ENCODE assay signal across 8 cellular contexts in the genomic region with DNA sequence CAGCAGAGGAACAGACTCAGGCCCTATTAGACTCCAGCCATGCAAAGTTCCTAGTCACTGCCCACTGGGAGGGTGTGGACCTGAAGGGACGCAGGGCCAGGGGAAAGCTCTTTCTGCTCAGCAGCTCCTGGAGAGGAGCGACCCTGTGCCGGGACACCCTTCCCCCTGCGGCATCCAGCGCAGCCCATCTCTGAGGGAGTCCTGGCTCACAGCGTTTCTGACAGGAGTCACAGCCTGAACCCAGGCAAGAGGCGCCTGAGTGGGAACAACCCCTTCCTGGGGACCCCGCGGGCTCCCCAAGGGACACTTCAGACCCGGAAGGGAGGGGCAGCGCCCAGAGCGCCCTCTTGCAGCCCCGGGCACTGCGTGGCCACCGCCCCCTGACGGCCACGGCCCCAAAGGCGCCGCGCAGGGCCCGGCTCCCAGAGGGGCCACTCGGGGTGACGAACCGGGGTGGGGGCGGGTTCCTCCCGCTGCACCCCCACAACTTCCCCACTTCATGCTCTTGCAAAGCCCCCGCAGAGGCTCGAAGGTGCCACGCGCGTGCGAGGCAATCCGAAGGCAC. TPM values are rescaled to one million over a fixed set of nuclear protein-coding genes. Genes with fewer than 3 reads are reported as not detected.
A peak's percentile ranks its signal among the peaks of the same experiment; 100 is the strongest.
DNase-seq lines count a peak whose midpoint lies in the region; ATAC-seq and TF ChIP-seq lines count a peak whose summit lies in the region.

No MANE protein-coding gene starts in this region.

- peaks cover 11% of the 10 kb centered on the region for H3K36me3 Mint-ChIP-seq in T-helper 2 cell treated with Interferon-gamma antibody and Interleukin-4, amounts not matched to agents 5 μg/mL and 100 μg/mL, for 36 hours (ENCODE audit: low read depth)
- peaks cover 63% of the 10 kb centered on the region for H3K36me3 Mint-ChIP-seq in dendritic cell treated with granulocyte-macrophage colony-stimulating factor and Interleukin-4, amounts not matched to agents 40 ng/mL and 50 ng/mL, for 4 days (ENCODE audit: low read depth)

- peak overlapping the region; percentile 82 for H3K4me3 Mint-ChIP-seq in T-helper 2 cell treated with Interferon-gamma antibody and Interleukin-4, amounts not matched to agents 5 μg/mL and 100 μg/mL, for 36 hours
- H3K4me3 Mint-ChIP-seq in dendritic cell treated with granulocyte-macrophage colony-stimulating factor and Interleukin-4, amounts not matched to agents 40 ng/mL and 50 ng/mL, for 4 days, result peak overlapping the region; percentile 84

- peaks cover 22 to 70% (median 52%) of the 10 kb centered on the region in 4 donors for H3K4me1 ChIP-seq in liver (ENCODE audit: control insufficient read depth in 4 of 4, insufficient read depth in 4 of 4, low read length in 3 of 4)

- whole genome bisulfite sequencing in liver, result 3% methylated on average over 33 of the region's 33 CpGs

- in situ Hi-C loops in GM13976 (cut with MboI; ENCODE audit: low sequenced_read_pairs, unreplicated experiment), result no loop called here

- POLR2A ChIA-PET in AG04450 (lab: Yijun Ruan, JAX), result interaction anchor here (0.6 to 2.2 kb wide), 2 partner anchors 65 to 90 kb away, joined by 3 to 7 read pairs; partner anchors contain the start of gene TPD52L2

- no peak for DNase-seq in AG04450 (ENCODE audit: low read depth, low spot score)
- DNase-seq in GM13976 (ENCODE audit: low spot score), result peak; percentile 77
- peak; percentile 51 for DNase-seq in T-helper 2 cell treated with Interferon-gamma antibody and Interleukin-4, amounts not matched to agents 5 μg/mL and 100 μg/mL, for 36 hours (ENCODE audit: low spot score)
- peak in 35 of 49 donors; percentile 20 to 75 (median 57) for DNase-seq in substantia nigra (lab: John Stamatoyannopoulos, UW)
- no peak for DNase-seq in COLO829 (ENCODE audit: low spot score)

- H3K27ac Mint-ChIP-seq in T-helper 2 cell treated with Interferon-gamma antibody and Interleukin-4, amounts not matched to agents 5 μg/mL and 100 μg/mL, for 36 hours, result no peak overlapping the region
- peak overlapping the region; percentile 84 for H3K27ac Mint-ChIP-seq in dendritic cell treated with granulocyte-macrophage colony-stimulating factor and Interleukin-4, amounts not matched to agents 40 ng/mL and 50 ng/mL, for 4 days

- H3K9me3 Mint-ChIP-seq in T-helper 2 cell treated with Interferon-gamma antibody and Interleukin-4, amounts not matched to agents 5 μg/mL and 100 μg/mL, for 36 hours, result no peaks in the 10 kb centered on the region
- no peaks in the 10 kb centered on the region for H3K9me3 Mint-ChIP-seq in dendritic cell treated with granulocyte-macrophage colony-stimulating factor and Interleukin-4, amounts not matched to agents 40 ng/mL and 50 ng/mL, for 4 days

- no peak overlapping the region for H3K27ac ChIP-seq in AG04450 (ENCODE audit: low read depth, low read length)
- peak overlapping the region; percentile 67 to 86 for H3K27ac ChIP-seq in liver (ENCODE audit: low read depth in 1 of 2, low read length in 2 of 2)
- peak overlapping the region; percentile 88 for H3K27ac ChIP-seq in substantia nigra (ENCODE audit: low read depth, low read length, poor library complexity, severe bottlenecking)

- CTCF ChIA-PET in AG04450 (lab: Charles Lee), result interaction anchor here (1.8 kb wide), 1 partner anchor 18 kb away, joined by 5 read pairs; no protein-coding TSS in a partner anchor

- TF ChIP-seq CTCF in AG04450 (IDR thresholded peaks at IDR 0.05; ENCODE audit: low read depth, low read length) (peak; percentile 21; the same call in 1 of the 2 replicates), GM13976 (IDR thresholded peaks at IDR 0.05; ENCODE audit: borderline replicate concordance, control extremely low read depth, extremely low read depth, insufficient read depth, missing control alignments) (peak; percentile 54), liver (IDR thresholded peaks at IDR 0.05; ENCODE audit: low read depth, low read length, missing input control) (no peak)

- no peaks in the 10 kb centered on the region for H3K27me3 ChIP-seq in AG04450 (ENCODE audit: control insufficient read depth, insufficient read depth, low read length)
- H3K27me3 ChIP-seq in liver (ENCODE audit: control insufficient read depth in 4 of 4, insufficient read depth in 4 of 4, low read length in 3 of 4), result no peaks in the 10 kb centered on the region

- peak overlapping the region in 1 of 2 donors; percentile 95 for H3K9ac ChIP-seq in liver (ENCODE audit: low read depth in 1 of 2, low read length in 2 of 2)

- no peaks in the 10 kb centered on the region; the same call in 1 of the 2 replicates for H3K9me3 ChIP-seq in AG04450 (ENCODE audit: control insufficient read depth, insufficient read depth, low read length)
- H3K9me3 ChIP-seq in liver (ENCODE audit: control insufficient read depth in 4 of 4, low read length in 3 of 4), result no peaks in the 10 kb centered on the region

- H3K4me3 ChIP-seq in AG04450 (ENCODE audit: low read depth, low read length) (peak overlapping the region; percentile 84), liver (ENCODE audit: low read depth in 1 of 3, low read length in 3 of 3) (peak overlapping the region; percentile 78 to 95 (median 87))

- peaks cover 23% of the 10 kb centered on the region for H3K4me1 Mint-ChIP-seq in T-helper 2 cell treated with Interferon-gamma antibody and Interleukin-4, amounts not matched to agents 5 μg/mL and 100 μg/mL, for 36 hours (ENCODE audit: low read depth)
- H3K4me1 Mint-ChIP-seq in dendritic cell treated with granulocyte-macrophage colony-stimulating factor and Interleukin-4, amounts not matched to agents 40 ng/mL and 50 ng/mL, for 4 days (ENCODE audit: low read depth), result peaks cover 61% of the 10 kb centered on the region

- peak; percentile 21 for ATAC-seq in HG03342 (IDR thresholded peaks at IDR 0.05; ENCODE audit: unreplicated experiment)

- intact Hi-C loops in dendritic cell treated with granulocyte-macrophage colony-stimulating factor and Interleukin-4, amounts not matched to agents 40 ng/mL and 50 ng/mL, for 4 days (cut with micrococcal nuclease), result loop anchor here (1.0 to 5.0 kb wide), 2 partner anchors 13 to 418 kb away; partner anchors contain the start of gene PTK6

- peaks cover 2 to 10% (median 3%) of the 10 kb centered on the region in 4 donors for H3K36me3 ChIP-seq in liver (ENCODE audit: control insufficient read depth in 4 of 4, insufficient read depth in 3 of 4, low read depth in 1 of 4, low read length in 3 of 4)

- peak; percentile 2 to 6 for TF ChIP-seq RAD21 in liver (IDR thresholded peaks at IDR 0.05)

- H3K27me3 Mint-ChIP-seq in T-helper 2 cell treated with Interferon-gamma antibody and Interleukin-4, amounts not matched to agents 5 μg/mL and 100 μg/mL, for 36 hours (ENCODE audit: low read depth), result no peaks in the 10 kb centered on the region
- peaks cover 2% of the 10 kb centered on the region for H3K27me3 Mint-ChIP-seq in dendritic cell treated with granulocyte-macrophage colony-stimulating factor and Interleukin-4, amounts not matched to agents 40 ng/mL and 50 ng/mL, for 4 days

TF ChIP-seq in liver, 16 proteins besides CTCF, POLR2A, EP300 and RAD21 (continues in another document):
- no peak for TF ChIP-seq RXRA (IDR thresholded peaks at IDR 0.05)
- TF ChIP-seq FOXA1 (IDR thresholded peaks at IDR 0.05), result no peak
- no peak for TF ChIP-seq HNF4A (conservative IDR thresholded peaks at IDR 0.05)
- TF ChIP-seq, protein P1, sequence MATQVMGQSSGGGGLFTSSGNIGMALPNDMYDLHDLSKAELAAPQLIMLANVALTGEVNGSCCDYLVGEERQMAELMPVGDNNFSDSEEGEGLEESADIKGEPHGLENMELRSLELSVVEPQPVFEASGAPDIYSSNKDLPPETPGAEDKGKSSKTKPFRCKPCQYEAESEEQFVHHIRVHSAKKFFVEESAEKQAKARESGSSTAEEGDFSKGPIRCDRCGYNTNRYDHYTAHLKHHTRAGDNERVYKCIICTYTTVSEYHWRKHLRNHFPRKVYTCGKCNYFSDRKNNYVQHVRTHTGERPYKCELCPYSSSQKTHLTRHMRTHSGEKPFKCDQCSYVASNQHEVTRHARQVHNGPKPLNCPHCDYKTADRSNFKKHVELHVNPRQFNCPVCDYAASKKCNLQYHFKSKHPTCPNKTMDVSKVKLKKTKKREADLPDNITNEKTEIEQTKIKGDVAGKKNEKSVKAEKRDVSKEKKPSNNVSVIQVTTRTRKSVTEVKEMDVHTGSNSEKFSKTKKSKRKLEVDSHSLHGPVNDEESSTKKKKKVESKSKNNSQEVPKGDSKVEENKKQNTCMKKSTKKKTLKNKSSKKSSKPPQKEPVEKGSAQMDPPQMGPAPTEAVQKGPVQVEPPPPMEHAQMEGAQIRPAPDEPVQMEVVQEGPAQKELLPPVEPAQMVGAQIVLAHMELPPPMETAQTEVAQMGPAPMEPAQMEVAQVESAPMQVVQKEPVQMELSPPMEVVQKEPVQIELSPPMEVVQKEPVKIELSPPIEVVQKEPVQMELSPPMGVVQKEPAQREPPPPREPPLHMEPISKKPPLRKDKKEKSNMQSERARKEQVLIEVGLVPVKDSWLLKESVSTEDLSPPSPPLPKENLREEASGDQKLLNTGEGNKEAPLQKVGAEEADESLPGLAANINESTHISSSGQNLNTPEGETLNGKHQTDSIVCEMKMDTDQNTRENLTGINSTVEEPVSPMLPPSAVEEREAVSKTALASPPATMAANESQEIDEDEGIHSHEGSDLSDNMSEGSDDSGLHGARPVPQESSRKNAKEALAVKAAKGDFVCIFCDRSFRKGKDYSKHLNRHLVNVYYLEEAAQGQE (IDR thresholded peaks at IDR 0.05), result no peak
- TF ChIP-seq HNF4G (IDR thresholded peaks at IDR 0.05), result no peak
- TF ChIP-seq, protein P2, sequence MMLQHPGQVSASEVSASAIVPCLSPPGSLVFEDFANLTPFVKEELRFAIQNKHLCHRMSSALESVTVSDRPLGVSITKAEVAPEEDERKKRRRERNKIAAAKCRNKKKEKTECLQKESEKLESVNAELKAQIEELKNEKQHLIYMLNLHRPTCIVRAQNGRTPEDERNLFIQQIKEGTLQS (IDR thresholded peaks at IDR 0.05), result no peak
- TF ChIP-seq TAF1 (conservative IDR thresholded peaks at IDR 0.05), result no peak
- no peak for TF ChIP-seq EGR1 (IDR thresholded peaks at IDR 0.05; ENCODE audit: low read depth in 2 of 2)
- TF ChIP-seq JUND (IDR thresholded peaks at IDR 0.05), result no peak
- TF ChIP-seq NR2F2 (IDR thresholded peaks at IDR 0.05), result no peak

RNA-seq across cellular contexts. Expression of gene UCKL1, which starts 0.9 kb away (rescaled TPM):
- polyA plus RNA-seq in AG04450 (2011; rRNA removed) (18.0 and 22.3 TPM in 2 replicates), liver (10 to 100 TPM; 16.4 to 20.1 TPM)
- polyA minus RNA-seq in AG04450 (2011; rRNA and poly(A)+ RNA removed), result 17.2 and 22.2 TPM in 2 replicates
- 10 to 100 TPM; 16.4 to 20.4 TPM for total RNA-seq in liver

RNA-seq across cellular contexts. Expression of gene ZNF512B, which starts 14.4 kb away (rescaled TPM):
- polyA plus RNA-seq in AG04450 (2011; rRNA removed) (4.0 and 6.0 TPM in 2 replicates), liver (10 to 100 TPM in 1 of 2 donors, 1 to 10 TPM in 1; 1.8 to 10.4 TPM)
- 7.0 and 8.4 TPM in 2 replicates for polyA minus RNA-seq in AG04450 (2011; rRNA and poly(A)+ RNA removed)
- total RNA-seq in liver, result 10 to 100 TPM in 1 of 2 donors, 1 to 10 TPM in 1; 9.2 to 11.8 TPM

RNA-seq across cellular contexts. Expression of gene SAMD10, which starts 24.1 kb away (rescaled TPM):
- polyA plus RNA-seq in AG04450 (2011; rRNA removed) (1.3 and 1.8 TPM in 2 replicates), liver (1 to 10 TPM in 1 of 2 donors, under 1 TPM in 1; 0.74 to 3.4 TPM)
- 0.51 and 0.74 TPM in 2 replicates for polyA minus RNA-seq in AG04450 (2011; rRNA and poly(A)+ RNA removed)
- total RNA-seq in liver, result 1 to 10 TPM; 1.4 to 2.8 TPM

RNA-seq across cellular contexts. Expression of gene PRPF6, which starts 25.6 kb away (rescaled TPM):
- polyA plus RNA-seq in AG04450 (2011; rRNA removed), result 38.5 and 47.5 TPM in 2 replicates
- 49.9 and 56.3 TPM in 2 replicates for polyA minus RNA-seq in AG04450 (2011; rRNA and poly(A)+ RNA removed)
- 10 to 100 TPM; 24.2 to 24.9 TPM for total RNA-seq in liver
- polyA plus RNA-seq in liver, result 10 to 100 TPM; 16.3 to 22.0 TPM

Comparison
In these comparisons a context has a peak if more than half of its experiments do, and no peak if none do; other contexts are left out.
1. DNase-seq: peak in GM13976 (single experiment), T-helper 2 cell treated with Interferon-gamma antibody and Interleukin-4, amounts not matched to agents 5 μg/mL and 100 μg/mL, for 36 hours (single experiment) and substantia nigra (35 of 49); none in AG04450 (single experiment) and COLO829 (single experiment).